ENCODE assay signal across 24 cellular contexts in genomic region chr7:136256491-136256890, GRCh38.
"Had no signal": no experiment of that assay in that cellular context is flagged by ENCODE, and none has a peak within 500 bp of the region (broad histone marks: within the 10 kb centered on the region; RNA-seq: fewer than 3 reads in every experiment).

No MANE protein-coding gene starts in this region.

- H3K4me3 ChIP-seq: pancreas, psoas muscle, right lobe of liver, sigmoid colon, stomach, thoracic aorta, thyroid gland, tibial nerve, upper lobe of left lung, vagina had no signal

- ATAC-seq: natural killer cell; pancreas; psoas muscle; right cardiac atrium; right lobe of liver; stimulated activated effector memory CD8-positive, alpha-beta T cell treated with anti-CD3 and anti-CD28 coated beads, Interleukin-12 subunit alpha, Interleukin-12 subunit beta, amount 100 ng/mL, for 72 hours; stimulated activated naive B cell treated with anti-CD40 and anti-IgM and Interleukin-4, amounts not matched to agents 10 μg/mL and 1 μg/mL and 100 μg/mL, for 72 hours had no signal

- FAIRE-seq: pancreas, small intestine, urothelium cell line had no signal

- DNase-seq: natural killer cell; nucleus accumbens; pancreas; psoas muscle; right cardiac atrium; right lobe of liver; sigmoid colon; small intestine; stimulated activated CD4-positive, alpha-beta T cell treated with anti-CD3 and anti-CD28 coated beads, Interleukin-15, amount 100 ng/mL, for 24 hours; stimulated activated CD4-positive, alpha-beta T cell treated with anti-CD3 and anti-CD28 coated beads, Interleukin-2, amount 100 ng/mL, for 24 hours; stimulated activated CD4-positive, alpha-beta T cell treated with anti-CD3 and anti-CD28 coated beads, Interleukin-2, amount 100 ng/mL, for 48 hours; stimulated activated CD4-positive, alpha-beta T cell treated with anti-CD3 and anti-CD28 coated beads, Interleukin-4, amount 100 ng/mL, for 24 hours; stimulated activated naive B cell treated with anti-CD40 and anti-IgM and Interleukin-4, amounts not matched to agents 10 μg/mL and 1 μg/mL and 100 μg/mL, for 72 hours; stimulated activated naive CD4-positive, alpha-beta T cell treated with Interleukin-2 at 50 U/mL for 16 hours; stomach; thyroid gland; trophoblast cell; upper lobe of left lung had no signal

- H3K27me3 ChIP-seq: neutrophil, pancreas, right lobe of liver, sigmoid colon, stomach, thyroid gland, tibial nerve, upper lobe of left lung, vagina had no signal

- H3K27ac ChIP-seq: neutrophil, pancreas, psoas muscle, right lobe of liver, sigmoid colon, stomach, thoracic aorta, thyroid gland, tibial nerve, upper lobe of left lung, vagina had no signal

- H3K9me3 ChIP-seq: neutrophil, pancreas, psoas muscle, right lobe of liver, thoracic aorta, thyroid gland, vagina had no signal

- H3K36me3 ChIP-seq: neutrophil, pancreas, right lobe of liver, sigmoid colon, stomach, thoracic aorta, thyroid gland, tibial nerve, upper lobe of left lung, vagina had no signal

- H3K4me1 ChIP-seq: pancreas, psoas muscle, right lobe of liver, sigmoid colon, stomach, thyroid gland, tibial nerve, upper lobe of left lung, vagina had no signal
